Comparison of ENCODE assay signal across 8 cellular contexts in genomic region chr16:77675464-77676324, GRCh38. TPM values are rescaled to one million over a fixed set of nuclear protein-coding genes. Genes with fewer than 3 reads are reported as not detected.
DNase-seq lines count a peak whose midpoint lies in the region; ATAC-seq and TF ChIP-seq lines count a peak whose summit lies in the region.

No MANE protein-coding gene starts in this region.

- H3K27ac ChIP-seq in RWPE2 (ENCODE audit: poor library complexity, severe bottlenecking) (no peak overlapping the region), foreskin keratinocyte (no peak overlapping the region), tibial artery (no peak overlapping the region)

- no peak overlapping the region for H3K4me3 Mint-ChIP-seq in activated T-helper 2 cell treated with anti-CD3 and anti-CD28 coated beads, Interferon-gamma antibody, Interleukin-2, Interleukin-4, amounts not matched to agents 10 μg/mL and 5 μg/mL and 100 μg/mL, durations not matched to agents 14 hours and 24 hours and 36 hours (ENCODE audit: low read depth)

- intact Hi-C loops in activated T-helper 2 cell treated with anti-CD3 and anti-CD28 coated beads, Interferon-gamma antibody, Interleukin-2, Interleukin-4, amounts not matched to agents 10 μg/mL and 5 μg/mL and 100 μg/mL, durations not matched to agents 14 hours and 24 hours and 36 hours (cut with micrococcal nuclease): loop anchor here (1.0 kb wide), 2 partner anchors 296 to 328 kb away; no protein-coding TSS in a partner anchor
- intact Hi-C loops in tibial artery (cut with DNase I; ENCODE audit: low total_unique reads): loop anchor here (2.0 kb wide), 2 partner anchors 297 to 327 kb away; no protein-coding TSS in a partner anchor

- DNase-seq in AG08396 (ENCODE audit: low spot score): peak; percentile 75
- peak; percentile 79 to 86 for DNase-seq in Kasumi-1 (lab: John Stamatoyannopoulos, UW)
- no peak for DNase-seq in RWPE2 (ENCODE audit: low spot score)
- peak; percentile 30 for DNase-seq in activated T-helper 2 cell treated with anti-CD3 and anti-CD28 coated beads, Interferon-gamma antibody, Interleukin-2, Interleukin-4, amounts not matched to agents 10 μg/mL and 5 μg/mL and 100 μg/mL, durations not matched to agents 14 hours and 24 hours and 36 hours (ENCODE audit: low spot score)
- DNase-seq in foreskin keratinocyte: peak; percentile 11 to 44
- peak; percentile 12 for DNase-seq in occipital lobe (lab: John Stamatoyannopoulos, UW)
- peak; percentile 71 to 74 for DNase-seq in tibial artery

- no peaks in the 10 kb centered on the region for H3K4me1 Mint-ChIP-seq in activated T-helper 2 cell treated with anti-CD3 and anti-CD28 coated beads, Interferon-gamma antibody, Interleukin-2, Interleukin-4, amounts not matched to agents 10 μg/mL and 5 μg/mL and 100 μg/mL, durations not matched to agents 14 hours and 24 hours and 36 hours (ENCODE audit: low read depth)

- H3K27me3 ChIP-seq in RWPE2 (ENCODE audit: insufficient read depth, poor library complexity, severe bottlenecking) (peaks cover 14% of the 10 kb centered on the region), foreskin keratinocyte (peaks cover 4% of the 10 kb centered on the region), tibial artery (no peaks in the 10 kb centered on the region)

- H3K4me1 ChIP-seq in RWPE2 (ENCODE audit: insufficient read depth, poor library complexity, severe bottlenecking) (no peaks in the 10 kb centered on the region), foreskin keratinocyte (no peaks in the 10 kb centered on the region), tibial artery (peaks cover 0 to 7% (median 2%) of the 10 kb centered on the region in 4 donors)

- no peaks in the 10 kb centered on the region for H3K9me3 ChIP-seq in RWPE2 (ENCODE audit: severe bottlenecking)
- no peaks in the 10 kb centered on the region for H3K9me3 ChIP-seq in tibial artery

- H3K36me3 ChIP-seq in RWPE2 (ENCODE audit: low read depth) (no peaks in the 10 kb centered on the region), tibial artery (no peaks in the 10 kb centered on the region)

- no peaks in the 10 kb centered on the region for H3K27me3 Mint-ChIP-seq in activated T-helper 2 cell treated with anti-CD3 and anti-CD28 coated beads, Interferon-gamma antibody, Interleukin-2, Interleukin-4, amounts not matched to agents 10 μg/mL and 5 μg/mL and 100 μg/mL, durations not matched to agents 14 hours and 24 hours and 36 hours (ENCODE audit: low read depth)

- H3K4me3 ChIP-seq in RWPE2 (ENCODE audit: severe bottlenecking): no peak overlapping the region
- H3K4me3 ChIP-seq in tibial artery: no peak overlapping the region

- H3K27ac Mint-ChIP-seq in activated T-helper 2 cell treated with anti-CD3 and anti-CD28 coated beads, Interferon-gamma antibody, Interleukin-2, Interleukin-4, amounts not matched to agents 10 μg/mL and 5 μg/mL and 100 μg/mL, durations not matched to agents 14 hours and 24 hours and 36 hours: no peak overlapping the region

- ATAC-seq in GM18909 (IDR thresholded peaks at IDR 0.05; ENCODE audit: poor library complexity, unreplicated experiment) (peak; percentile 60), RWPE2 (ENCODE audit: low read depth) (peak; percentile 76), foreskin keratinocyte (peak; percentile 76)

- H3K36me3 Mint-ChIP-seq in activated T-helper 2 cell treated with anti-CD3 and anti-CD28 coated beads, Interferon-gamma antibody, Interleukin-2, Interleukin-4, amounts not matched to agents 10 μg/mL and 5 μg/mL and 100 μg/mL, durations not matched to agents 14 hours and 24 hours and 36 hours (ENCODE audit: low read depth): no peaks in the 10 kb centered on the region

- no peaks in the 10 kb centered on the region for H3K9me3 Mint-ChIP-seq in activated T-helper 2 cell treated with anti-CD3 and anti-CD28 coated beads, Interferon-gamma antibody, Interleukin-2, Interleukin-4, amounts not matched to agents 10 μg/mL and 5 μg/mL and 100 μg/mL, durations not matched to agents 14 hours and 24 hours and 36 hours

- TF ChIP-seq CTCF in RWPE2 (IDR thresholded peaks at IDR 0.05; ENCODE audit: poor library complexity, severe bottlenecking) (peak; percentile 89), foreskin keratinocyte (conservative IDR thresholded peaks at IDR 0.05) (peak; percentile 89), tibial artery (IDR thresholded peaks at IDR 0.05) (peak; percentile 83 to 96)

RNA-seq across cellular contexts. Expression of gene NUDT7, which starts 46.6 kb away (rescaled TPM):
- 8.1 TPM in 2 replicates for total RNA-seq in activated T-helper 2 cell treated with anti-CD3 and anti-CD28 coated beads, Interferon-gamma antibody, Interleukin-2, Interleukin-4, amounts not matched to agents 10 μg/mL and 5 μg/mL and 100 μg/mL, durations not matched to agents 14 hours and 24 hours and 36 hours
- total RNA-seq in foreskin keratinocyte (5.9 and 6.8 TPM in 2 replicates), occipital lobe (2.7 TPM)
- polyA plus RNA-seq in foreskin keratinocyte: 5.2 and 7.4 TPM in 2 replicates
